In the genomic region with DNA sequence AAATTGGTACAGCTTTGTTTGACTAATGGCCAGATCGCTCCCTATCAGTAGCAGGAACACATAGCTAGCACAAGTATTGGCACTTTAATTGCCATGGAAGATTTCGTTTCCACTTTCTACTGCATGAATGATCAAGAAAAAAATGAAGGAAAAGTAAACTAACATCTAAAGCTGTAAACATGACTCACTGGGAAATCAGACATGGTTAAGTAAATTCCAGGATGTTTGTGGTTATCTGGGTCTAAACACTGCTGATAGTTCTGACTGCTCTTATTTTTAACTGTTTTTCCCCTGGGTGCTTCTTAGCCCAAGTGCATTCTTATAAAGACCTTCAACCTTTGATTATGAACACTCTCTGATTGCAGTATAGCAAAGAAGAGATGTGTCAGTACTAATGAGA, we compare ENCODE assay signal across 1 cellular context.
A peak's percentile ranks its signal among the peaks of the same experiment; 100 is the strongest.
TF ChIP-seq lines count a peak whose summit lies in the region.

No MANE protein-coding gene starts in this region.

TF ChIP-seq in HepG2, 621 proteins besides CTCF, POLR2A, EP300 and RAD21 (continued from another document):
- TF ChIP-seq MIXL1 (CRISPR knock-in tag; IDR thresholded peaks at IDR 0.05) (0 out of 2 replicates have a peak, but pooled peaks have one; percentile 20), ZFYVE20 (CRISPR knock-in tag; IDR thresholded peaks at IDR 0.05; ENCODE audit: borderline replicate concordance, low read depth) (no peak), NR2F6 (IDR thresholded peaks at IDR 0.05) (no peak), NR2F6 (CRISPR knock-in tag; IDR thresholded peaks at IDR 0.05) (0 out of 2 replicates have a peak, but pooled peaks have one; percentile 10), TARDBP (CRISPR knock-in tag; IDR thresholded peaks at IDR 0.05) (no peak), RELA (CRISPR knock-in tag; IDR thresholded peaks at IDR 0.05) (no peak), ZNF317 (CRISPR knock-in tag; IDR thresholded peaks at IDR 0.05) (peak; percentile 27; the same call in 1 of the 2 replicates), MIER3 (CRISPR knock-in tag; IDR thresholded peaks at IDR 0.05; ENCODE audit: borderline replicate concordance) (0 out of 2 replicates have a peak, but pooled peaks have one; percentile 51), ZNF879 (CRISPR knock-in tag; IDR thresholded peaks at IDR 0.05) (no peak), ZNF652 (CRISPR knock-in tag; IDR thresholded peaks at IDR 0.05; ENCODE audit: borderline replicate concordance, low read depth) (peak; percentile 89), TCF7 (IDR thresholded peaks at IDR 0.05; ENCODE audit: low read depth) (peak; percentile 70), MEIS1 (CRISPR knock-in tag; IDR thresholded peaks at IDR 0.05; ENCODE audit: borderline replicate concordance) (no peak), KAT8 (CRISPR knock-in tag; IDR thresholded peaks at IDR 0.05) (peak; percentile 25; the same call in 1 of the 2 replicates), FOSL2 (CRISPR knock-in tag; IDR thresholded peaks at IDR 0.05) (peak; percentile 81)
- TF ChIP-seq, protein P1, sequence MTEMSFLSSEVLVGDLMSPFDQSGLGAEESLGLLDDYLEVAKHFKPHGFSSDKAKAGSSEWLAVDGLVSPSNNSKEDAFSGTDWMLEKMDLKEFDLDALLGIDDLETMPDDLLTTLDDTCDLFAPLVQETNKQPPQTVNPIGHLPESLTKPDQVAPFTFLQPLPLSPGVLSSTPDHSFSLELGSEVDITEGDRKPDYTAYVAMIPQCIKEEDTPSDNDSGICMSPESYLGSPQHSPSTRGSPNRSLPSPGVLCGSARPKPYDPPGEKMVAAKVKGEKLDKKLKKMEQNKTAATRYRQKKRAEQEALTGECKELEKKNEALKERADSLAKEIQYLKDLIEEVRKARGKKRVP (CRISPR knock-in tag; IDR thresholded peaks at IDR 0.05), result 0 out of 4 replicates have a peak, but pooled peaks of 1 of the 2 experiments have one; percentile 20
